24 cellular contexts compared by ENCODE assay signal in the genomic region with DNA sequence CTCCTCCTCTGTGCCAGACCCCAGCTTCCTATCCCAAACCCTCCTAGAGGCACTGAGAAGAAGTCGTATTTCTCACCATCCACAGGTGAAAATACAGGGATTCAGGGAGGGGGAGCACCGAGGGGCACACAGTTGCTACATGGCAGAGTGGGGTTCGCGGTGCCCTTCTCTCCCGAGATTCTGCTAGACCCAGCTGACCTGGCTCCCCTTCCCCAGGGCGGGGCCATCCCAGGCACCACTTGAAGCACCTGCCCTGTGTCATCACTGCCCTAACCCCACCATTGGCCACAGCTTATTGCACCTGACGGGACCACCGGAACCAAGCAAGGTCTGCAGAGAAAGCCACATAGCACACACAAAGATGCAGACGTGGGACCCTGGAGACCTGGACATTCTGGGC. TPM values are rescaled to one million over a fixed set of nuclear protein-coding genes. Genes with fewer than 3 reads are reported as not detected.
DNase-seq lines count a peak whose midpoint lies in the region; ATAC-seq, FAIRE-seq and TF ChIP-seq lines count a peak whose summit lies in the region.
"Had no signal": no experiment of that assay in that cellular context is flagged by ENCODE, and none has a peak within 500 bp of the region (broad histone marks: within the 10 kb centered on the region; RNA-seq: fewer than 3 reads in every experiment).

No MANE protein-coding gene starts in this region.

- FAIRE-seq in GM12892 (lab: Jason Lieb, UNC), result peak; percentile 40
- FAIRE-seq: D721Med, endothelial cell of umbilical vein, GM12878 had no signal

- WGBS in gastroesophageal sphincter (ENCODE audit: low coverage in 1 of 2), 2 donors, result 79% methylated on average over 4 of the region's 9 CpGs; no CpG with 5 or more reads in 1 of the 2 donors
- WGBS in sigmoid colon, 2 donors, result 84 to 85% methylated on average over 9 of the region's 9 CpGs

- intact Hi-C loops in sigmoid colon (cut with DNase I), result no loop called here

- H3K9me3 ChIP-seq in SJCRH30 (replicated peaks) (peaks cover 11% of the 10 kb centered on the region), gastroesophageal sphincter (peaks cover 0 to 4% (median 0%) of the 10 kb centered on the region in 3 donors), sigmoid colon (peaks cover 0 to under 1% (median under 1%) of the 10 kb centered on the region in 4 donors)
- H3K9me3 ChIP-seq: prostate gland had no signal

- TF ChIP-seq CTCF in gastroesophageal sphincter (IDR thresholded peaks at IDR 0.05) (no peak), sigmoid colon (IDR thresholded peaks at IDR 0.05) (no peak)

- ATAC-seq in gastroesophageal sphincter, result no peak
- ATAC-seq: GM12878 had no signal

- TF ChIP-seq POLR2A in GM12892 (IDR thresholded peaks at IDR 0.05; ENCODE audit: low read depth, low read length) (no peak), gastroesophageal sphincter (IDR thresholded peaks at IDR 0.05) (no peak), sigmoid colon (IDR thresholded peaks at IDR 0.05) (no peak)

- peaks cover 54% of the 10 kb centered on the region for H3K4me1 ChIP-seq in SJCRH30
- peaks cover 0 to 71% (median 39%) of the 10 kb centered on the region in 3 donors for H3K4me1 ChIP-seq in gastroesophageal sphincter
- H3K4me1 ChIP-seq in sigmoid colon, result peaks cover 0 to 71% (median 68%) of the 10 kb centered on the region in 4 donors

- TF ChIP-seq EP300 in gastroesophageal sphincter (IDR thresholded peaks at IDR 0.05), result no peak
- TF ChIP-seq EP300 in sigmoid colon (IDR thresholded peaks at IDR 0.05), result no peak

- no peak overlapping the region for H3K4me3 ChIP-seq in SJCRH30
- H3K4me3 ChIP-seq in gastroesophageal sphincter, result no peak overlapping the region
- H3K4me3 ChIP-seq in sigmoid colon, result no peak overlapping the region
- H3K4me3 ChIP-seq: dorsolateral prefrontal cortex, GM12878, neural progenitor cell, prostate gland had no signal

- H3K27ac ChIP-seq in SJCRH30 (peak overlapping the region; percentile 100), gastroesophageal sphincter (peak overlapping the region in 3 of 4 donors; percentile 80 to 84 (median 84)), sigmoid colon (peak overlapping the region; percentile 72 to 95 (median 86))
- H3K27ac ChIP-seq: C4-2B, neural progenitor cell had no signal

- H3K27me3 ChIP-seq in SJCRH30, result no peaks in the 10 kb centered on the region
- no peaks in the 10 kb centered on the region for H3K27me3 ChIP-seq in gastroesophageal sphincter
- H3K27me3 ChIP-seq in sigmoid colon, result no peaks in the 10 kb centered on the region
- H3K27me3 ChIP-seq: dorsolateral prefrontal cortex, neural progenitor cell had no signal

- DNase-seq in GM12892 (ENCODE audit: insufficient read length), result no peak
- DNase-seq in SJCRH30, result no peak
- no peak for DNase-seq in sigmoid colon
- no peak for DNase-seq in activated T-cell treated with anti-CD3 and anti-CD28 coated beads, Interleukin-2, amount 50 U/mL, for 1 hour
- no peak for DNase-seq in NCI-H748 treated with DMSO at 0.1 percent for 48 hours (lab: John Stamatoyannopoulos, UW)
- no peak for DNase-seq in pons (ENCODE audit: low spot score)
- no peak for DNase-seq in HT-29 (ENCODE audit: low spot score)
- DNase-seq: activated CD4-positive, alpha-beta T cell treated with anti-CD3 and anti-CD28 coated beads, Interleukin-2, amount 50 U/mL, for 1 hour; activated naive CD4-positive, alpha-beta T cell treated with anti-CD3 and anti-CD28 coated beads, Interleukin-2, amount 50 U/mL, for 16 hours; H7; NCI-H1105; NCI-H2029; NCI-H226; NCI-H82; T1000 had no signal

- H3K36me3 ChIP-seq in SJCRH30 (peaks cover 51% of the 10 kb centered on the region), gastroesophageal sphincter (peaks cover 0 to 38% of the 10 kb centered on the region in 2 donors), sigmoid colon (peaks cover 18 to 39% (median 30%) of the 10 kb centered on the region in 4 donors)
- H3K36me3 ChIP-seq: neural progenitor cell, prostate gland had no signal

RNA-seq across cellular contexts. Expression of a gene that starts 30.5 kb away (rescaled TPM):
- polyA plus RNA-seq in GM12892 (2012; ENCODE audit: missing spikeins), result 0.28 TPM
- total RNA-seq in SJCRH30 (2014; rRNA removed; shearing (Covaris generic)), result 201 and 210 TPM in 2 replicates
- 100 to 1,000 TPM in 1 of 4 donors, 10 to 100 TPM in 3; 45.1 to 112 (median 52.6) TPM for total RNA-seq in gastroesophageal sphincter
- total RNA-seq in sigmoid colon, result 10 to 100 TPM; 29.9 to 91.1 (median 50.7) TPM
- 10 to 100 TPM in 1 of 3 donors, 1 to 10 TPM in 2; 2.4 to 29.8 (median 6.5) TPM for polyA plus RNA-seq in sigmoid colon
- total RNA-seq in HT-29 (2014; rRNA removed; shearing (Covaris generic)), result 0.31 and 0.42 TPM in 2 replicates
- polyA plus RNA-seq: IgD-negative memory B cell had no signal

Comparison
In these comparisons a context has a peak if more than half of its experiments do, and no peak if none do; other contexts are left out.
1. RNA of a gene that starts 30.5 kb away (total RNA-seq): 201 to 210 TPM in SJCRH30, 29.9 to 91.1 TPM in sigmoid colon and 45.1 to 112 TPM in gastroesophageal sphincter; 0.31 to 0.42 TPM in HT-29; every median in the first group is over 10 times any median in the second.
2. Peak in every context shown above with its lines, with median percentiles within 50 percentile points of each other: H3K27ac ChIP-seq.